Comparison of ENCODE assay signal across 8 cellular contexts in genomic region chr16:67893791-67894399, GRCh38.
DNase-seq lines count a peak whose midpoint lies in the region; ATAC-seq and FAIRE-seq lines count a peak whose summit lies in the region.

No MANE protein-coding gene starts in this region.

- H3K4me3 ChIP-seq in BLaER1 (peak overlapping the region; percentile 100), muscle layer of duodenum (ENCODE audit: low read depth in 1 of 2, low read length in 2 of 2) (peak overlapping the region; percentile 85 to 95)

- peak overlapping the region; percentile 99 for H3K9ac ChIP-seq in BLaER1

- H3K4me2 ChIP-seq in BLaER1: peak overlapping the region; percentile 83

- peak; percentile 12 for ATAC-seq in HG03439 (IDR thresholded peaks at IDR 0.05; ENCODE audit: unreplicated experiment)
- no peak for ATAC-seq in activated CD4-positive, CD25-positive, alpha-beta regulatory T cell treated with anti-CD3 and anti-CD28 coated beads, Interleukin-2, amount 50 U/mL, for 24 hours

- no peaks in the 10 kb centered on the region for H3K9me3 ChIP-seq in BLaER1
- H3K9me3 ChIP-seq in muscle layer of duodenum (ENCODE audit: control insufficient read depth in 1 of 2, low read length in 2 of 2): no peaks in the 10 kb centered on the region

- H3K4me1 ChIP-seq in BLaER1 (peaks cover 21% of the 10 kb centered on the region), muscle layer of duodenum (ENCODE audit: control insufficient read depth in 1 of 2, insufficient read depth in 2 of 2, low read length in 2 of 2) (peaks cover 15 to 31% of the 10 kb centered on the region in 2 donors)

- FAIRE-seq in urothelium cell line (lab: Jason Lieb, UNC): no peak

- DNase-seq in caudate nucleus (lab: John Stamatoyannopoulos, UW) (no peak), NCI-H226 (no peak), urothelium cell line (ENCODE audit: low spot score) (no peak), DMS 273 (lab: John Stamatoyannopoulos, UW; ENCODE audit: unreplicated experiment) (no peak)

- H3K27me3 ChIP-seq in BLaER1: no peaks in the 10 kb centered on the region
- H3K27me3 ChIP-seq in muscle layer of duodenum (ENCODE audit: low read depth, low read length): no peaks in the 10 kb centered on the region

- H3K27ac ChIP-seq in BLaER1 (peak overlapping the region; percentile 97), caudate nucleus (ENCODE audit: low read depth, low read length) (peak overlapping the region; percentile 74), muscle layer of duodenum (ENCODE audit: low read length) (peak overlapping the region; percentile 92)

- H3K36me3 ChIP-seq in BLaER1 (peaks cover 17% of the 10 kb centered on the region), muscle layer of duodenum (ENCODE audit: control insufficient read depth in 1 of 2, insufficient read depth in 2 of 2, low read length in 2 of 2) (no peaks in the 10 kb centered on the region)

- peaks cover 40% of the 10 kb centered on the region for H4K20me1 ChIP-seq in BLaER1
